16 cellular contexts compared by ENCODE assay signal in genomic region chr7:44473295-44473694, GRCh38. TPM values are rescaled to one million over a fixed set of nuclear protein-coding genes. Genes with fewer than 3 reads are reported as not detected.
DNase-seq lines count a peak whose midpoint lies in the region; ATAC-seq and TF ChIP-seq lines count a peak whose summit lies in the region.
"Had no signal": no experiment of that assay in that cellular context is flagged by ENCODE, and none has a peak within 500 bp of the region (broad histone marks: within the 10 kb centered on the region; RNA-seq: fewer than 3 reads in every experiment).

No MANE protein-coding gene starts in this region.

- peaks cover 0 to 60% (median 17%) of the 10 kb centered on the region in 4 donors for H3K4me1 ChIP-seq in right lobe of liver

- 57% methylated on average over 3 of the region's 3 CpGs for WGBS in right lobe of liver (ENCODE audit: insufficient coverage, low coverage, low lambda C conversion rate, missing lambda C conversion rate)

- intact Hi-C loops in right lobe of liver (cut with DNase I), result no loop called here

- peak; percentile 70 for DNase-seq in ELR (ENCODE audit: low read depth)
- DNase-seq in NCI-H226, result peak; percentile 86
- peak; percentile 79 for DNase-seq in choroid plexus epithelial cell (ENCODE audit: low read depth)
- DNase-seq in right lobe of liver, result no peak
- DNase-seq in NCI-H82 (lab: John Stamatoyannopoulos, UW), result no peak
- DNase-seq: activated CD4-positive, alpha-beta memory T cell treated with anti-CD3 and anti-CD28 coated beads for 36 hours; activated gamma-delta T cell treated with Interleukin-2 at 50 U/mL for 16 hours; caudate nucleus; esophagus squamous epithelium; naive thymus-derived CD8-positive, alpha-beta T cell; NCI-H1436 treated with DMSO at 0.1 percent for 48 hours; T-helper 2 cell had no signal

- no peak for TF ChIP-seq POLR2A in right lobe of liver (IDR thresholded peaks at IDR 0.05)

- no peak overlapping the region for H3K27ac ChIP-seq in right lobe of liver
- H3K27ac ChIP-seq: C4-2B, esophagus squamous epithelium had no signal

- no peaks in the 10 kb centered on the region for H3K27me3 ChIP-seq in right lobe of liver
- H3K27me3 ChIP-seq: esophagus squamous epithelium had no signal

- no peaks in the 10 kb centered on the region for H3K9me3 ChIP-seq in right lobe of liver
- H3K9me3 ChIP-seq: esophagus squamous epithelium had no signal

- ATAC-seq in right lobe of liver (peak; percentile 25 to 71 (median 46)), HG02973 (IDR thresholded peaks at IDR 0.05; ENCODE audit: unreplicated experiment) (no peak), GM21825 (IDR thresholded peaks at IDR 0.05; ENCODE audit: unreplicated experiment) (no peak), GM19324 (IDR thresholded peaks at IDR 0.05; ENCODE audit: low FRiP score, unreplicated experiment) (no peak)
- ATAC-seq: naive thymus-derived CD8-positive, alpha-beta T cell had no signal

- H3K4me3 ChIP-seq in choroid plexus epithelial cell (ENCODE audit: low read depth, low read length), result no peak overlapping the region
- H3K4me3 ChIP-seq in right lobe of liver, result no peak overlapping the region
- H3K4me3 ChIP-seq: esophagus squamous epithelium had no signal

- TF ChIP-seq CTCF in choroid plexus epithelial cell (conservative IDR thresholded peaks at IDR 0.05; ENCODE audit: low read depth, low read length), result no peak
- TF ChIP-seq CTCF in right lobe of liver (IDR thresholded peaks at IDR 0.05), result no peak

- peaks cover 0 to 10% (median 3%) of the 10 kb centered on the region in 4 donors for H3K36me3 ChIP-seq in right lobe of liver

RNA-seq across cellular contexts. Expression of gene NUDCD3, which starts 17.2 kb away (rescaled TPM):
- total RNA-seq in right lobe of liver, result 10 to 100 TPM; 24.4 to 47.1 (median 42.5) TPM

Comparison
In these comparisons a context has a peak if more than half of its experiments do, and no peak if none do; other contexts are left out.
1. DNase-seq: peak in ELR (single experiment), NCI-H226 (single experiment) and choroid plexus epithelial cell (single experiment); none in right lobe of liver (0 of 3) and NCI-H82 (single experiment).
2. ATAC-seq: peak in right lobe of liver (4 of 4); none in HG02973 (single experiment), GM21825 (single experiment) and GM19324 (single experiment).